Comparison of ENCODE assay signal across 26 cellular contexts in genomic region chr9:68610016-68610415, GRCh38.
"Had no signal": no experiment of that assay in that cellular context is flagged by ENCODE, and none has a peak within 500 bp of the region (broad histone marks: within the 10 kb centered on the region; RNA-seq: fewer than 3 reads in every experiment).

No MANE protein-coding gene starts in this region.

- H3K9me3 Mint-ChIP-seq: activated CD4-positive, alpha-beta T cell treated with anti-CD3 and anti-CD28 coated beads, Interleukin-2, amount 10 ng/mL, durations not matched to agents 24 days and 14 days; activated CD8-positive, alpha-beta T cell treated with anti-CD3 and anti-CD28 coated beads for 36 hours; activated naive CD8-positive, alpha-beta T cell treated with anti-CD3 and anti-CD28 coated beads for 36 hours; activated T-helper 17 cell treated with anti-CD3 and anti-CD28 coated beads, Interleukin-2, amount 50 U/mL, for 72 hours had no signal

- H3K4me3 Mint-ChIP-seq: activated CD4-positive, alpha-beta T cell treated with anti-CD3 and anti-CD28 coated beads, Interleukin-2, amount 10 ng/mL, durations not matched to agents 24 days and 14 days; activated CD8-positive, alpha-beta T cell treated with anti-CD3 and anti-CD28 coated beads for 36 hours; activated naive CD8-positive, alpha-beta T cell treated with anti-CD3 and anti-CD28 coated beads for 36 hours; activated T-cell treated with anti-CD3 and anti-CD28 coated beads, Interleukin-2, amount 50 U/mL, for 72 hours; activated T-helper 17 cell treated with anti-CD3 and anti-CD28 coated beads, Interleukin-2, amount 50 U/mL, for 72 hours had no signal

- DNase-seq: activated CD4-positive, alpha-beta T cell treated with anti-CD3 and anti-CD28 coated beads, Interleukin-2, amount 10 ng/mL, durations not matched to agents 24 days and 14 days; activated CD4-positive, alpha-beta T cell treated with anti-CD3 and anti-CD28 coated beads, Interleukin-2, amount 50 U/mL, for 4 hours; activated CD8-positive, alpha-beta T cell treated with anti-CD3 and anti-CD28 coated beads for 36 hours; activated effector memory CD4-positive, alpha-beta T cell treated with anti-CD3 and anti-CD28 coated beads, Interleukin-2, amount 50 U/mL, for 16 hours; activated naive CD4-positive, alpha-beta T cell; activated naive CD4-positive, alpha-beta T cell treated with anti-CD3 and anti-CD28 coated beads, Interleukin-2, amount 50 U/mL, for 16 hours; activated naive CD8-positive, alpha-beta T cell treated with anti-CD3 and anti-CD28 coated beads for 36 hours; activated T-cell treated with anti-CD3 and anti-CD28 coated beads, Interleukin-2, amount 50 U/mL, for 1 hour; activated T-cell treated with anti-CD3 and anti-CD28 coated beads, Interleukin-2, amount 50 U/mL, for 72 hours; amniotic stem cell; aorta; brain microvascular endothelial cell; NCI-H1092 treated with DMSO at 0.1 percent for 48 hours; NCI-H1417; NCI-H187 treated with DMSO at 0.1 percent for 48 hours; NCI-H2081 treated with DMSO at 0.1 percent for 48 hours; NCI-H226; NCI-H446 treated with DMSO at 0.1 percent for 48 hours; NCI-H524; PC-9; SHP77; SJCRH30; T1000 had no signal

- H3K4me1 Mint-ChIP-seq: activated CD4-positive, alpha-beta T cell treated with anti-CD3 and anti-CD28 coated beads, Interleukin-2, amount 10 ng/mL, durations not matched to agents 24 days and 14 days; activated naive CD8-positive, alpha-beta T cell treated with anti-CD3 and anti-CD28 coated beads for 36 hours; activated T-helper 17 cell treated with anti-CD3 and anti-CD28 coated beads, Interleukin-2, amount 50 U/mL, for 72 hours had no signal

- H3K36me3 Mint-ChIP-seq: activated naive CD8-positive, alpha-beta T cell treated with anti-CD3 and anti-CD28 coated beads for 36 hours had no signal

- H3K4me3 ChIP-seq: K562, PC-9, SJCRH30, SK-N-MC had no signal

- H3K4me1 ChIP-seq: SJCRH30 had no signal

- H3K36me3 ChIP-seq: brain microvascular endothelial cell, SJCRH30 had no signal

- H3K27me3 ChIP-seq: brain microvascular endothelial cell, SJCRH30 had no signal

- H2AFZ ChIP-seq: PC-9 had no signal

- H3K4me2 ChIP-seq: PC-9 had no signal

- FAIRE-seq: K562 had no signal

- ATAC-seq: activated CD8-positive, alpha-beta T cell treated with anti-CD3 and anti-CD28 coated beads for 36 hours; activated T-cell treated with anti-CD3 and anti-CD28 coated beads, Interleukin-2, amount 50 U/mL, for 72 hours; activated T-helper 17 cell treated with anti-CD3 and anti-CD28 coated beads, Interleukin-2, amount 50 U/mL, for 72 hours; K562 had no signal

- H3K27ac ChIP-seq: brain microvascular endothelial cell, PC-9, SJCRH30, SK-N-MC had no signal

- H3K27ac Mint-ChIP-seq: activated CD4-positive, alpha-beta T cell treated with anti-CD3 and anti-CD28 coated beads, Interleukin-2, amount 10 ng/mL, durations not matched to agents 24 days and 14 days; activated CD8-positive, alpha-beta T cell treated with anti-CD3 and anti-CD28 coated beads for 36 hours; activated naive CD8-positive, alpha-beta T cell treated with anti-CD3 and anti-CD28 coated beads for 36 hours; activated T-cell treated with anti-CD3 and anti-CD28 coated beads, Interleukin-2, amount 50 U/mL, for 72 hours; activated T-helper 17 cell treated with anti-CD3 and anti-CD28 coated beads, Interleukin-2, amount 50 U/mL, for 72 hours had no signal
